9 cellular contexts compared by ENCODE assay signal in genomic region chr1:70486676-70487470, GRCh38.
DNase-seq lines count a peak whose midpoint lies in the region; ATAC-seq and TF ChIP-seq lines count a peak whose summit lies in the region.
"Had no signal": no experiment of that assay in that cellular context is flagged by ENCODE, and none has a peak within 500 bp of the region (broad histone marks: within the 10 kb centered on the region; RNA-seq: fewer than 3 reads in every experiment).

No MANE protein-coding gene starts in this region.

- no peak overlapping the region for H3K4me3 ChIP-seq in fibroblast of pulmonary artery (replicated peaks; ENCODE audit: low read depth, low read length)
- H3K4me3 ChIP-seq: cardiac muscle cell had no signal

- no peak for TF ChIP-seq CTCF in fibroblast of pulmonary artery (IDR thresholded peaks at IDR 0.05; ENCODE audit: low read length, missing control alignments)

- H3K4me1 Mint-ChIP-seq in activated naive CD8-positive, alpha-beta T cell treated with anti-CD3 and anti-CD28 coated beads, Interleukin-2, amount 50 U/mL, for 24 hours = no peaks in the 10 kb centered on the region

- no peak for ATAC-seq in GM21381 (IDR thresholded peaks at IDR 0.05; ENCODE audit: unreplicated experiment)
- no peak for ATAC-seq in HG02973 (IDR thresholded peaks at IDR 0.05; ENCODE audit: unreplicated experiment)
- no peak for ATAC-seq in activated naive CD8-positive, alpha-beta T cell treated with anti-CD3 and anti-CD28 coated beads, Interleukin-2, amount 50 U/mL, for 24 hours

- DNase-seq in GM03348 (ENCODE audit: low spot score) (peak; percentile 89), RKO (ENCODE audit: low spot score) (peak; percentile 47), fibroblast of pulmonary artery (ENCODE audit: low read depth) (peak; percentile 73), renal cortical epithelial cell (ENCODE audit: low read depth) (peak; percentile 84), hypothalamus (lab: John Stamatoyannopoulos, UW) (no peak)
- no peak for DNase-seq in activated naive CD8-positive, alpha-beta T cell treated with anti-CD3 and anti-CD28 coated beads, Interleukin-2, amount 50 U/mL, for 24 hours

- H3K27ac Mint-ChIP-seq in activated naive CD8-positive, alpha-beta T cell treated with anti-CD3 and anti-CD28 coated beads, Interleukin-2, amount 50 U/mL, for 24 hours = no peak overlapping the region

- H3K9me3 Mint-ChIP-seq in activated naive CD8-positive, alpha-beta T cell treated with anti-CD3 and anti-CD28 coated beads, Interleukin-2, amount 50 U/mL, for 24 hours = no peaks in the 10 kb centered on the region

- no peaks in the 10 kb centered on the region for H3K36me3 Mint-ChIP-seq in activated naive CD8-positive, alpha-beta T cell treated with anti-CD3 and anti-CD28 coated beads, Interleukin-2, amount 50 U/mL, for 24 hours (ENCODE audit: low read depth)

- no peak overlapping the region for H3K4me3 Mint-ChIP-seq in activated naive CD8-positive, alpha-beta T cell treated with anti-CD3 and anti-CD28 coated beads, Interleukin-2, amount 50 U/mL, for 24 hours

- no peaks in the 10 kb centered on the region for H3K27me3 Mint-ChIP-seq in activated naive CD8-positive, alpha-beta T cell treated with anti-CD3 and anti-CD28 coated beads, Interleukin-2, amount 50 U/mL, for 24 hours

Comparison
In these comparisons a context has a peak if more than half of its experiments do, and no peak if none do; other contexts are left out.
1. DNase-seq: peak in GM03348 (single experiment), RKO (single experiment), fibroblast of pulmonary artery (single experiment) and renal cortical epithelial cell (single experiment); none in hypothalamus (0 of 51) and activated naive CD8-positive, alpha-beta T cell treated with anti-CD3 and anti-CD28 coated beads, Interleukin-2, amount 50 U/mL, for 24 hours (single experiment).